In the genomic region with DNA sequence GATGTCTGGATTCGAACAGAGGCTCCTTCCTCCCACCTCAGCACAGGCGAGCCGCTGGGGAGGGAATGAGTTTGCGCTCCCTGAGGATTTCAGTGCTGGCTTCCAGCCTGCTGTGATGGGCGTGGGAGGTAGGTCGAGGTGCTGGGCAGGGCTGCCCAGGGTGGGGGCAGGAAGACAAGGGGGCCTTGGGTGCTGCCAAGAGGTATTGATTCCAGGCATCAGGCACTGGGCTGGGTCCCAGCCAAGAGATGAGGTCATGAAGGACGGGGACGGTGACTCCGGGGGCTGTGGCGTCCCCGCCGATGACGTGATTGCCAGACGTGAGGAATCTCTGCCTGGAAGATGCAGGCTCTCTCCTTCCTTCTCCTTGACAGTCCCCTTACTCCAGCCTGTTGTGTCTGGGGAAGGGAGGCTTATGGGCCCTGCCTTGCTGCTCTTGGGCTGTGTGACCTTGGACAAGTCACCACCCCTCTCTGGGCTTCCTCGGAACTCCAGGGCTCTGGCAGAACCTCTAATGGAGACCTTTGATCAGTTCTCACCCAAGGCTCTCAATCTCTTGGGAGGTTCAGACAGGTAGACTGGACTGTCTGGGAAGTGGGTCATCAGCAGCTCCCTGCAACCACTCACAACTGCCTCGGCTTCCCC, we compare ENCODE assay signal across 1 cellular context.
TF ChIP-seq lines count a peak whose summit lies in the region.

No MANE protein-coding gene starts in this region.

TF ChIP-seq in K562, 482 proteins besides CTCF, POLR2A, EP300 and RAD21 (continued from another document):
- TF ChIP-seq, protein P1, sequence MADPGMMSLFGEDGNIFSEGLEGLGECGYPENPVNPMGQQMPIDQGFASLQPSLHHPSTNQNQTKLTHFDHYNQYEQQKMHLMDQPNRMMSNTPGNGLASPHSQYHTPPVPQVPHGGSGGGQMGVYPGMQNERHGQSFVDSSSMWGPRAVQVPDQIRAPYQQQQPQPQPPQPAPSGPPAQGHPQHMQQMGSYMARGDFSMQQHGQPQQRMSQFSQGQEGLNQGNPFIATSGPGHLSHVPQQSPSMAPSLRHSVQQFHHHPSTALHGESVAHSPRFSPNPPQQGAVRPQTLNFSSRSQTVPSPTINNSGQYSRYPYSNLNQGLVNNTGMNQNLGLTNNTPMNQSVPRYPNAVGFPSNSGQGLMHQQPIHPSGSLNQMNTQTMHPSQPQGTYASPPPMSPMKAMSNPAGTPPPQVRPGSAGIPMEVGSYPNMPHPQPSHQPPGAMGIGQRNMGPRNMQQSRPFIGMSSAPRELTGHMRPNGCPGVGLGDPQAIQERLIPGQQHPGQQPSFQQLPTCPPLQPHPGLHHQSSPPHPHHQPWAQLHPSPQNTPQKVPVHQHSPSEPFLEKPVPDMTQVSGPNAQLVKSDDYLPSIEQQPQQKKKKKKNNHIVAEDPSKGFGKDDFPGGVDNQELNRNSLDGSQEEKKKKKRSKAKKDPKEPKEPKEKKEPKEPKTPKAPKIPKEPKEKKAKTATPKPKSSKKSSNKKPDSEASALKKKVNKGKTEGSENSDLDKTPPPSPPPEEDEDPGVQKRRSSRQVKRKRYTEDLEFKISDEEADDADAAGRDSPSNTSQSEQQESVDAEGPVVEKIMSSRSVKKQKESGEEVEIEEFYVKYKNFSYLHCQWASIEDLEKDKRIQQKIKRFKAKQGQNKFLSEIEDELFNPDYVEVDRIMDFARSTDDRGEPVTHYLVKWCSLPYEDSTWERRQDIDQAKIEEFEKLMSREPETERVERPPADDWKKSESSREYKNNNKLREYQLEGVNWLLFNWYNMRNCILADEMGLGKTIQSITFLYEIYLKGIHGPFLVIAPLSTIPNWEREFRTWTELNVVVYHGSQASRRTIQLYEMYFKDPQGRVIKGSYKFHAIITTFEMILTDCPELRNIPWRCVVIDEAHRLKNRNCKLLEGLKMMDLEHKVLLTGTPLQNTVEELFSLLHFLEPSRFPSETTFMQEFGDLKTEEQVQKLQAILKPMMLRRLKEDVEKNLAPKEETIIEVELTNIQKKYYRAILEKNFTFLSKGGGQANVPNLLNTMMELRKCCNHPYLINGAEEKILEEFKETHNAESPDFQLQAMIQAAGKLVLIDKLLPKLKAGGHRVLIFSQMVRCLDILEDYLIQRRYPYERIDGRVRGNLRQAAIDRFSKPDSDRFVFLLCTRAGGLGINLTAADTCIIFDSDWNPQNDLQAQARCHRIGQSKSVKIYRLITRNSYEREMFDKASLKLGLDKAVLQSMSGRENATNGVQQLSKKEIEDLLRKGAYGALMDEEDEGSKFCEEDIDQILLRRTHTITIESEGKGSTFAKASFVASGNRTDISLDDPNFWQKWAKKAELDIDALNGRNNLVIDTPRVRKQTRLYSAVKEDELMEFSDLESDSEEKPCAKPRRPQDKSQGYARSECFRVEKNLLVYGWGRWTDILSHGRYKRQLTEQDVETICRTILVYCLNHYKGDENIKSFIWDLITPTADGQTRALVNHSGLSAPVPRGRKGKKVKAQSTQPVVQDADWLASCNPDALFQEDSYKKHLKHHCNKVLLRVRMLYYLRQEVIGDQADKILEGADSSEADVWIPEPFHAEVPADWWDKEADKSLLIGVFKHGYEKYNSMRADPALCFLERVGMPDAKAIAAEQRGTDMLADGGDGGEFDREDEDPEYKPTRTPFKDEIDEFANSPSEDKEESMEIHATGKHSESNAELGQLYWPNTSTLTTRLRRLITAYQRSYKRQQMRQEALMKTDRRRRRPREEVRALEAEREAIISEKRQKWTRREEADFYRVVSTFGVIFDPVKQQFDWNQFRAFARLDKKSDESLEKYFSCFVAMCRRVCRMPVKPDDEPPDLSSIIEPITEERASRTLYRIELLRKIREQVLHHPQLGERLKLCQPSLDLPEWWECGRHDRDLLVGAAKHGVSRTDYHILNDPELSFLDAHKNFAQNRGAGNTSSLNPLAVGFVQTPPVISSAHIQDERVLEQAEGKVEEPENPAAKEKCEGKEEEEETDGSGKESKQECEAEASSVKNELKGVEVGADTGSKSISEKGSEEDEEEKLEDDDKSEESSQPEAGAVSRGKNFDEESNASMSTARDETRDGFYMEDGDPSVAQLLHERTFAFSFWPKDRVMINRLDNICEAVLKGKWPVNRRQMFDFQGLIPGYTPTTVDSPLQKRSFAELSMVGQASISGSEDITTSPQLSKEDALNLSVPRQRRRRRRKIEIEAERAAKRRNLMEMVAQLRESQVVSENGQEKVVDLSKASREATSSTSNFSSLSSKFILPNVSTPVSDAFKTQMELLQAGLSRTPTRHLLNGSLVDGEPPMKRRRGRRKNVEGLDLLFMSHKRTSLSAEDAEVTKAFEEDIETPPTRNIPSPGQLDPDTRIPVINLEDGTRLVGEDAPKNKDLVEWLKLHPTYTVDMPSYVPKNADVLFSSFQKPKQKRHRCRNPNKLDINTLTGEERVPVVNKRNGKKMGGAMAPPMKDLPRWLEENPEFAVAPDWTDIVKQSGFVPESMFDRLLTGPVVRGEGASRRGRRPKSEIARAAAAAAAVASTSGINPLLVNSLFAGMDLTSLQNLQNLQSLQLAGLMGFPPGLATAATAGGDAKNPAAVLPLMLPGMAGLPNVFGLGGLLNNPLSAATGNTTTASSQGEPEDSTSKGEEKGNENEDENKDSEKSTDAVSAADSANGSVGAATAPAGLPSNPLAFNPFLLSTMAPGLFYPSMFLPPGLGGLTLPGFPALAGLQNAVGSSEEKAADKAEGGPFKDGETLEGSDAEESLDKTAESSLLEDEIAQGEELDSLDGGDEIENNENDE (IDR thresholded peaks at IDR 0.05; ENCODE audit: low read depth, low read length): no peak
- TF ChIP-seq, protein P2, sequence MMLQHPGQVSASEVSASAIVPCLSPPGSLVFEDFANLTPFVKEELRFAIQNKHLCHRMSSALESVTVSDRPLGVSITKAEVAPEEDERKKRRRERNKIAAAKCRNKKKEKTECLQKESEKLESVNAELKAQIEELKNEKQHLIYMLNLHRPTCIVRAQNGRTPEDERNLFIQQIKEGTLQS (IDR thresholded peaks at IDR 0.05): peak; percentile 60
- TF ChIP-seq, protein P2 (CRISPR knock-in tag; conservative IDR thresholded peaks at IDR 0.05): no peak
- TF ChIP-seq, protein P3, sequence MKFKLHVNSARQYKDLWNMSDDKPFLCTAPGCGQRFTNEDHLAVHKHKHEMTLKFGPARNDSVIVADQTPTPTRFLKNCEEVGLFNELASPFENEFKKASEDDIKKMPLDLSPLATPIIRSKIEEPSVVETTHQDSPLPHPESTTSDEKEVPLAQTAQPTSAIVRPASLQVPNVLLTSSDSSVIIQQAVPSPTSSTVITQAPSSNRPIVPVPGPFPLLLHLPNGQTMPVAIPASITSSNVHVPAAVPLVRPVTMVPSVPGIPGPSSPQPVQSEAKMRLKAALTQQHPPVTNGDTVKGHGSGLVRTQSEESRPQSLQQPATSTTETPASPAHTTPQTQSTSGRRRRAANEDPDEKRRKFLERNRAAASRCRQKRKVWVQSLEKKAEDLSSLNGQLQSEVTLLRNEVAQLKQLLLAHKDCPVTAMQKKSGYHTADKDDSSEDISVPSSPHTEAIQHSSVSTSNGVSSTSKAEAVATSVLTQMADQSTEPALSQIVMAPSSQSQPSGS (CRISPR knock-in tag; IDR thresholded peaks at IDR 0.05): no peak
- TF ChIP-seq NFIC (IDR thresholded peaks at IDR 0.05) (peak; percentile 43; the same call in 1 of the 2 replicates), CREM (IDR thresholded peaks at IDR 0.05; ENCODE audit: low read depth) (peak; percentile 40; the same call in 1 of the 2 replicates), ATF1 (CRISPR knock-in tag; IDR thresholded peaks at IDR 0.05) (no peak), ATF1 (tag; IDR thresholded peaks at IDR 0.05) (no peak), ZFP36 (IDR thresholded peaks at IDR 0.05; ENCODE audit: low read depth, low read length, partially characterized antibody) (peak; percentile 54), TOE1 (IDR thresholded peaks at IDR 0.05; ENCODE audit: borderline replicate concordance) (no peak), TOE1 (CRISPR knock-in tag; IDR thresholded peaks at IDR 0.05; ENCODE audit: borderline replicate concordance, low read depth) (no peak), CHD2 (IDR thresholded peaks at IDR 0.05; ENCODE audit: low read depth, low read length) (no peak), CSDE1 (IDR thresholded peaks at IDR 0.05) (no peak), ZNF445 (CRISPR knock-in tag; IDR thresholded peaks at IDR 0.05; ENCODE audit: low read depth) (no peak)
- TF ChIP-seq, protein P4, sequence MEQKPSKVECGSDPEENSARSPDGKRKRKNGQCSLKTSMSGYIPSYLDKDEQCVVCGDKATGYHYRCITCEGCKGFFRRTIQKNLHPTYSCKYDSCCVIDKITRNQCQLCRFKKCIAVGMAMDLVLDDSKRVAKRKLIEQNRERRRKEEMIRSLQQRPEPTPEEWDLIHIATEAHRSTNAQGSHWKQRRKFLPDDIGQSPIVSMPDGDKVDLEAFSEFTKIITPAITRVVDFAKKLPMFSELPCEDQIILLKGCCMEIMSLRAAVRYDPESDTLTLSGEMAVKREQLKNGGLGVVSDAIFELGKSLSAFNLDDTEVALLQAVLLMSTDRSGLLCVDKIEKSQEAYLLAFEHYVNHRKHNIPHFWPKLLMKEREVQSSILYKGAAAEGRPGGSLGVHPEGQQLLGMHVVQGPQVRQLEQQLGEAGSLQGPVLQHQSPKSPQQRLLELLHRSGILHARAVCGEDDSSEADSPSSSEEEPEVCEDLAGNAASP (IDR thresholded peaks at IDR 0.05): no peak
- TF ChIP-seq, protein P5, sequence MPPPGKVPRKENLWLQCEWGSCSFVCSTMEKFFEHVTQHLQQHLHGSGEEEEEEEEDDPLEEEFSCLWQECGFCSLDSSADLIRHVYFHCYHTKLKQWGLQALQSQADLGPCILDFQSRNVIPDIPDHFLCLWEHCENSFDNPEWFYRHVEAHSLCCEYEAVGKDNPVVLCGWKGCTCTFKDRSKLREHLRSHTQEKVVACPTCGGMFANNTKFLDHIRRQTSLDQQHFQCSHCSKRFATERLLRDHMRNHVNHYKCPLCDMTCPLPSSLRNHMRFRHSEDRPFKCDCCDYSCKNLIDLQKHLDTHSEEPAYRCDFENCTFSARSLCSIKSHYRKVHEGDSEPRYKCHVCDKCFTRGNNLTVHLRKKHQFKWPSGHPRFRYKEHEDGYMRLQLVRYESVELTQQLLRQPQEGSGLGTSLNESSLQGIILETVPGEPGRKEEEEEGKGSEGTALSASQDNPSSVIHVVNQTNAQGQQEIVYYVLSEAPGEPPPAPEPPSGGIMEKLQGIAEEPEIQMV (tag; conservative IDR thresholded peaks at IDR 0.05; ENCODE audit: low read depth): no peak
